ENCODE assay signal across 1 cellular context in genomic region chr13:64910061-64910460, GRCh38.
TF ChIP-seq lines count a peak whose summit lies in the region.

No MANE protein-coding gene starts in this region.

TF ChIP-seq in IMR-90, 13 proteins besides CTCF, POLR2A, EP300 and RAD21 (continued from another document):
- no peak for TF ChIP-seq MAFK (IDR thresholded peaks at IDR 0.05; ENCODE audit: low read depth, low read length)
- TF ChIP-seq MXI1 (IDR thresholded peaks at IDR 0.05; ENCODE audit: borderline replicate concordance, low read depth, low read length) = no peak
- no peak for TF ChIP-seq CHD1 (IDR thresholded peaks at IDR 0.05; ENCODE audit: low read depth, low read length)
- no peak for TF ChIP-seq RFX5 (IDR thresholded peaks at IDR 0.05; ENCODE audit: low read depth, low read length)
- no peak for TF ChIP-seq NFE2L2 (IDR thresholded peaks at IDR 0.05; ENCODE audit: low read depth, low read length)
- TF ChIP-seq USF2 (IDR thresholded peaks at IDR 0.05; ENCODE audit: low read depth, low read length) = no peak
- no peak for TF ChIP-seq RCOR1 (IDR thresholded peaks at IDR 0.05; ENCODE audit: insufficient replicate concordance, low read length)
- no peak for TF ChIP-seq SMC3 (IDR thresholded peaks at IDR 0.05; ENCODE audit: low read depth, low read length)
- TF ChIP-seq CEBPB (IDR thresholded peaks at IDR 0.05; ENCODE audit: low read depth, low read length) = no peak
- TF ChIP-seq FOS (IDR thresholded peaks at IDR 0.05; ENCODE audit: low read depth, low read length) = no peak
- TF ChIP-seq BHLHE40 (IDR thresholded peaks at IDR 0.05; ENCODE audit: low read depth, low read length) = no peak
